ENCODE assay signal across 8 cellular contexts in the genomic region with DNA sequence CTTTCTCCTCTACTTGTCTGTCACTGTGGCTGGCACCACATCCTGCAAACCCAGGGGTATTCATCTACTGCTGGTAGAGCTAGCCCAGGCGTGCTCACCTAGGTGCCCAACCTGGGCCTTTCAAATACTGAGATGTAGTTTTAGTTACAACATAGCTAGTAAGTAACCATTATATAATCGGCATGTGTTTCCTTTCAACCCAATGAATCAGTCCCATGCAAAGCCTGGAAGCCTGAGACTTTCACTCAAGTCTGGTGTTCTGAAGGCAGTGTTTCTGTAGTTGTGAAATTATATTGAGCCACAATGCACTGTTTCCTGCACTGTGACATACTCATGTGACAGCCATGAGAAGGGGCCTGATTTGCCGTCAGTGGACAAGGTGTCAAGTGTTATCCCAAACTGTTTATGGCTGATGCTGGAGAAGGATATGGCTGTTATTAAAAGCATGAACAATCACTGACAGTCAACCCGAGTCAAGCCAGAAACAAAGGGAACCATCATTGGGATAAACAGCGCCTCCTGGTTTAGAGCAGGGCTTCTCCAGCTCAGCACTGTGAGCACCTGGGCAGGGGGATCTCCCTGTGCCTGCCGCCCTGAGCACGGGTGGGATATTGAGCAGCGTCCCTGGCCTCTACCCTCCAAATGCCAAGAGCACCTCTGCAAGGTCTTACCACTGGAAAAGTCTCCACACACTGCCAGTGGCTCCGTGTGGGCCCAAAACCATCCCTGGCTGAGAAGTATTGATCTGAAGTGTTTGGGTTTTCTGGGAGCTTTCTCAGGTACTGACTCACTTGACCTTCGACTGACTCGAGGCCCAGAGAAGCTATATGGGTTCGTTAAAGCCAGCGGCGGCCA.
DNase-seq lines count a peak whose midpoint lies in the region; ATAC-seq lines count a peak whose summit lies in the region.

No MANE protein-coding gene starts in this region.

- peaks cover 41% of the 10 kb centered on the region for H3K4me1 Mint-ChIP-seq in activated naive CD4-positive, alpha-beta T cell treated with anti-CD3 and anti-CD28 coated beads, Interleukin-2, amount 50 U/mL, for 24 hours
- H3K4me1 Mint-ChIP-seq in stimulated activated effector memory CD8-positive, alpha-beta T cell treated with anti-CD3 and anti-CD28 coated beads, Interleukin-12 subunit alpha, Interleukin-12 subunit beta, amount 100 ng/mL, for 72 hours = peaks cover 58% of the 10 kb centered on the region

- peak overlapping the region; percentile 93 for H3K4me3 Mint-ChIP-seq in activated naive CD4-positive, alpha-beta T cell treated with anti-CD3 and anti-CD28 coated beads, Interleukin-2, amount 50 U/mL, for 24 hours
- H3K4me3 Mint-ChIP-seq in stimulated activated effector memory CD8-positive, alpha-beta T cell treated with anti-CD3 and anti-CD28 coated beads, Interleukin-12 subunit alpha, Interleukin-12 subunit beta, amount 100 ng/mL, for 72 hours = peak overlapping the region; percentile 89

- DNase-seq in DMS79 treated with DMSO at 0.1 percent for 48 hours (lab: John Stamatoyannopoulos, UW) (peak; percentile 14), DMS79 (lab: John Stamatoyannopoulos, UW) (no peak), KBM-7 (peak; percentile 16), GOT3 (lab: John Stamatoyannopoulos, UW) (no peak)
- no peak for DNase-seq in stimulated activated effector memory CD8-positive, alpha-beta T cell treated with anti-CD3 and anti-CD28 coated beads, Interleukin-12 subunit alpha, Interleukin-12 subunit beta, amount 100 ng/mL, for 72 hours (ENCODE audit: low spot score in 2 of 2)
- DNase-seq in effector CD4-positive, alpha-beta T cell = no peak

- peak; percentile 8 for ATAC-seq in stimulated activated effector memory CD8-positive, alpha-beta T cell treated with anti-CD3 and anti-CD28 coated beads, Interleukin-12 subunit alpha, Interleukin-12 subunit beta, amount 100 ng/mL, for 72 hours

- H3K9me3 ChIP-seq in iPS-18a (ENCODE audit: control insufficient read depth, low read depth, low read length) = no peaks in the 10 kb centered on the region

- in situ Hi-C loops in KBM-7 (cut with MboI; ENCODE audit: low pct_unique_long_range_greater_than_20kb, low sequenced_read_pairs) = loop anchor here (10.0 kb wide), 1 partner anchor 117 kb away; no protein-coding TSS in a partner anchor

- peak overlapping the region; percentile 88 for H3K4me3 ChIP-seq in iPS-18a (ENCODE audit: low read length)

- peak overlapping the region; percentile 75 for H3K9ac ChIP-seq in iPS-18a (ENCODE audit: low read length)

- peaks cover 12% of the 10 kb centered on the region for H3K4me1 ChIP-seq in iPS-18a (ENCODE audit: control insufficient read depth, low read depth, low read length)

- no peak overlapping the region for H3K27ac ChIP-seq in iPS-18a (ENCODE audit: low read length)

- no peaks in the 10 kb centered on the region for H3K27me3 ChIP-seq in iPS-18a (ENCODE audit: control insufficient read depth, insufficient read depth, low read length)

- H3K36me3 ChIP-seq in iPS-18a (ENCODE audit: control insufficient read depth, low read depth, low read length) = peaks cover 51% of the 10 kb centered on the region

- H3K27me3 Mint-ChIP-seq in activated naive CD4-positive, alpha-beta T cell treated with anti-CD3 and anti-CD28 coated beads, Interleukin-2, amount 50 U/mL, for 24 hours = no peaks in the 10 kb centered on the region

- peaks cover 5% of the 10 kb centered on the region for H3K36me3 Mint-ChIP-seq in activated naive CD4-positive, alpha-beta T cell treated with anti-CD3 and anti-CD28 coated beads, Interleukin-2, amount 50 U/mL, for 24 hours
- H3K36me3 Mint-ChIP-seq in stimulated activated effector memory CD8-positive, alpha-beta T cell treated with anti-CD3 and anti-CD28 coated beads, Interleukin-12 subunit alpha, Interleukin-12 subunit beta, amount 100 ng/mL, for 72 hours = peaks cover 64% of the 10 kb centered on the region

- no peaks in the 10 kb centered on the region for H3K9me3 Mint-ChIP-seq in activated naive CD4-positive, alpha-beta T cell treated with anti-CD3 and anti-CD28 coated beads, Interleukin-2, amount 50 U/mL, for 24 hours
- H3K9me3 Mint-ChIP-seq in stimulated activated effector memory CD8-positive, alpha-beta T cell treated with anti-CD3 and anti-CD28 coated beads, Interleukin-12 subunit alpha, Interleukin-12 subunit beta, amount 100 ng/mL, for 72 hours = no peaks in the 10 kb centered on the region

- peak overlapping the region; percentile 94 for H3K27ac Mint-ChIP-seq in activated naive CD4-positive, alpha-beta T cell treated with anti-CD3 and anti-CD28 coated beads, Interleukin-2, amount 50 U/mL, for 24 hours
- H3K27ac Mint-ChIP-seq in stimulated activated effector memory CD8-positive, alpha-beta T cell treated with anti-CD3 and anti-CD28 coated beads, Interleukin-12 subunit alpha, Interleukin-12 subunit beta, amount 100 ng/mL, for 72 hours = peak overlapping the region; percentile 95

Comparison
In these comparisons a context has a peak if more than half of its experiments do, and no peak if none do; other contexts are left out.
1. DNase-seq: peak in DMS79 treated with DMSO at 0.1 percent for 48 hours (single experiment) and KBM-7 (single experiment); none in DMS79 (single experiment), stimulated activated effector memory CD8-positive, alpha-beta T cell treated with anti-CD3 and anti-CD28 coated beads, Interleukin-12 subunit alpha, Interleukin-12 subunit beta, amount 100 ng/mL, for 72 hours (0 of 2), effector CD4-positive, alpha-beta T cell (single experiment) and GOT3 (single experiment).